22 cellular contexts compared by ENCODE assay signal in the genomic region with DNA sequence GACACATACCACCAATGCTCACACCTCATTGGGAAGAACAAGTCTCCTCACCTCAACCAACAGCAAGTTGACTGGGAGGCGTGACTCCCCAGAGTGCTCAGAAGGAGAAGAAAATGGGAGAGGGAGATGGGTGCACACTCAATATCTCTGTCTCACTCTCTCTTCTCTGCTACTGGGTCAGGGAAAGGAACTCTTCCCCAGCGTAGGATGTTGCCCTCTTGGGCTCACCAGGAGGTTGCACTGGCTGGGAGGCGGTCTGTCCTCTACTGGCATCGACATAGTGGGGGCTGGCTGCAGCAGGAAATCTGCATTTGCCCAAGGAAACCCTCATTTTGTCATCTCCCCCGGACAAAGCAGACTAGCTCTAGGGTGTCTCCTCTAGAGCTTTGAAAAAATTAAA.
A peak's percentile ranks its signal among the peaks of the same experiment; 100 is the strongest.
DNase-seq lines count a peak whose midpoint lies in the region; ATAC-seq and TF ChIP-seq lines count a peak whose summit lies in the region.
"Had no signal": no experiment of that assay in that cellular context is flagged by ENCODE, and none has a peak within 500 bp of the region (broad histone marks: within the 10 kb centered on the region; RNA-seq: fewer than 3 reads in every experiment).

No MANE protein-coding gene starts in this region.

- H3K4me2 ChIP-seq in PC-3 (ENCODE audit: low read length): no peak overlapping the region
- H3K4me2 ChIP-seq: KMS-11 had no signal

- ATAC-seq in HG03354 (IDR thresholded peaks at IDR 0.05; ENCODE audit: poor library complexity, severe bottlenecking, unreplicated experiment): no peak
- ATAC-seq in PC-3: no peak

- H3K9ac ChIP-seq in PC-3 (ENCODE audit: low read length): no peak overlapping the region
- H3K9ac ChIP-seq: KMS-11 had no signal

- H3K9me3 ChIP-seq in spleen: no peaks in the 10 kb centered on the region
- H3K9me3 ChIP-seq in PC-3 (ENCODE audit: low read length): no peaks in the 10 kb centered on the region
- H3K9me3 ChIP-seq: heart left ventricle, right atrium auricular region, thoracic aorta had no signal

- POLR2A ChIA-PET in HEK293T (lab: Yijun Ruan, JAX) (no interaction called here), PC-3 (lab: Charles Lee; ENCODE audit: unreplicated experiment) (no interaction called here)

- no peak overlapping the region for H2AFZ ChIP-seq in PC-3 (ENCODE audit: low read length)

- no TSS peak for BruUV-seq in PC-3 (replicated peaks; lab: Mats Ljungman, UMichigan)

- intact Hi-C loops in spleen (cut with DNase I; ENCODE audit: low total_unique reads): no loop called here
- intact Hi-C loops in PC-3 (cut with micrococcal nuclease): no loop called here

- TF ChIP-seq CTCF in spleen (IDR thresholded peaks at IDR 0.05 in 8 of 11, conservative IDR thresholded peaks at IDR 0.05 in 3 of 11) (no peak), PC-3 (conservative IDR thresholded peaks at IDR 0.05; ENCODE audit: low read depth, low read length) (no peak)

- H3K79me2 ChIP-seq in PC-3 (ENCODE audit: low read length): no peaks in the 10 kb centered on the region

- H3K27ac ChIP-seq in spleen (peak overlapping the region in 2 of 8 donors; percentile 28 to 53), PC-3 (ENCODE audit: low read length) (no peak overlapping the region)
- H3K27ac ChIP-seq: heart left ventricle, KMS-11, right atrium auricular region, RWPE1, thoracic aorta had no signal

- 39 to 49% (median 45%) methylated on average over 5 of the region's 5 CpGs for WGBS in spleen, 5 donors

- peak; percentile 31 for DNase-seq in NCI-H748 (lab: John Stamatoyannopoulos, UW; ENCODE audit: unreplicated experiment)
- DNase-seq in NCI-H748 treated with DMSO at 0.1 percent for 48 hours (lab: John Stamatoyannopoulos, UW): no peak
- peak; percentile 12 for DNase-seq in HEK293T (ENCODE audit: extremely low spot score)
- peak; percentile 2 for DNase-seq in iPS-NIHi7 (ENCODE audit: extremely low spot score)
- peak; percentile 35 for DNase-seq in spleen
- no peak for DNase-seq in epidermal melanocyte (ENCODE audit: insufficient read length, low spot score)
- DNase-seq in PC-3: no peak
- DNase-seq: 8988T; activated CD4-positive, alpha-beta T cell treated with anti-CD3 and anti-CD28 coated beads, Interleukin-2, amount 10 ng/mL, durations not matched to agents 24 days and 14 days; effector CD4-positive, alpha-beta T cell; erythroblast; foreskin fibroblast; heart left ventricle; left cardiac atrium; MV-4-11; occipital lobe; stimulated activated naive CD4-positive, alpha-beta T cell treated with Interleukin-2 at 50 U/mL for 16 hours had no signal

- TF ChIP-seq POLR2A in spleen (IDR thresholded peaks at IDR 0.05): no peak

- no peaks in the 10 kb centered on the region for H3K36me3 ChIP-seq in spleen
- H3K36me3 ChIP-seq in PC-3 (ENCODE audit: low read depth, low read length): no peaks in the 10 kb centered on the region
- H3K36me3 ChIP-seq: heart left ventricle, right atrium auricular region, thoracic aorta had no signal

- H3K4me1 ChIP-seq in spleen: peaks cover 0 to 16% (median 0%) of the 10 kb centered on the region in 6 donors
- no peaks in the 10 kb centered on the region for H3K4me1 ChIP-seq in PC-3 (ENCODE audit: insufficient read depth, low read length)

- H3K27me3 ChIP-seq in spleen (replicated peaks in 1 of 7) (peaks cover 0 to 39% (median 0%) of the 10 kb centered on the region in 7 donors), PC-3 (ENCODE audit: low read length) (peaks cover 16% of the 10 kb centered on the region)
- H3K27me3 ChIP-seq: right atrium auricular region had no signal

- H3F3A ChIP-seq in PC-3 (ENCODE audit: low read length, unreplicated experiment): no peaks in the 10 kb centered on the region

- CTCF ChIA-PET in HEK293T (lab: Yijun Ruan, JAX): no interaction called here
- CTCF ChIA-PET in PC-3 (lab: Charles Lee): interaction anchor here (0.6 kb wide), 1 partner anchor 244 kb away, joined by 3 read pairs; no protein-coding TSS in a partner anchor

- H3K4me3 ChIP-seq in spleen (no peak overlapping the region), PC-3 (ENCODE audit: low read length) (no peak overlapping the region)
- H3K4me3 ChIP-seq: heart left ventricle, right atrium auricular region, thoracic aorta had no signal

- no peaks in the 10 kb centered on the region for H4K20me1 ChIP-seq in PC-3 (ENCODE audit: low read length)

- H3K9me2 ChIP-seq in PC-3 (replicated peaks; ENCODE audit: low read length): no peaks in the 10 kb centered on the region

TF ChIP-seq in HEK293T, 16 proteins besides CTCF, POLR2A, EP300 and RAD21:
- TF ChIP-seq ZNF384 (IDR thresholded peaks at IDR 0.05) (no peak), TARDBP (IDR thresholded peaks at IDR 0.05) (no peak), LEF1 (IDR thresholded peaks at IDR 0.05; ENCODE audit: borderline replicate concordance) (no peak), FOXA1 (IDR thresholded peaks at IDR 0.05) (no peak), FOXM1 (IDR thresholded peaks at IDR 0.05; ENCODE audit: borderline replicate concordance) (no peak), ELF4 (IDR thresholded peaks at IDR 0.05) (no peak), SP1 (IDR thresholded peaks at IDR 0.05) (no peak), BHLHE40 (IDR thresholded peaks at IDR 0.05; ENCODE audit: borderline replicate concordance) (no peak), ARNT (IDR thresholded peaks at IDR 0.05) (no peak), HDGF (IDR thresholded peaks at IDR 0.05; ENCODE audit: borderline replicate concordance) (no peak), SUZ12 (IDR thresholded peaks at IDR 0.05) (no peak), FOXK2 (IDR thresholded peaks at IDR 0.05) (no peak), CTBP1 (IDR thresholded peaks at IDR 0.05; ENCODE audit: borderline replicate concordance) (no peak), L3MBTL2 (conservative IDR thresholded peaks at IDR 0.05) (no peak)
- TF ChIP-seq, protein P1, sequence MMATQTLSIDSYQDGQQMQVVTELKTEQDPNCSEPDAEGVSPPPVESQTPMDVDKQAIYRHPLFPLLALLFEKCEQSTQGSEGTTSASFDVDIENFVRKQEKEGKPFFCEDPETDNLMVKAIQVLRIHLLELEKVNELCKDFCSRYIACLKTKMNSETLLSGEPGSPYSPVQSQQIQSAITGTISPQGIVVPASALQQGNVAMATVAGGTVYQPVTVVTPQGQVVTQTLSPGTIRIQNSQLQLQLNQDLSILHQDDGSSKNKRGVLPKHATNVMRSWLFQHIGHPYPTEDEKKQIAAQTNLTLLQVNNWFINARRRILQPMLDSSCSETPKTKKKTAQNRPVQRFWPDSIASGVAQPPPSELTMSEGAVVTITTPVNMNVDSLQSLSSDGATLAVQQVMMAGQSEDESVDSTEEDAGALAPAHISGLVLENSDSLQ (IDR thresholded peaks at IDR 0.05): no peak

Comparison
In these comparisons a context has a peak if more than half of its experiments do, and no peak if none do; other contexts are left out.
1. DNase-seq: peak in NCI-H748 (single experiment), HEK293T (single experiment), iPS-NIHi7 (single experiment) and spleen (single experiment); none in NCI-H748 treated with DMSO at 0.1 percent for 48 hours (single experiment), epidermal melanocyte (single experiment) and PC-3 (single experiment).